ENCODE assay signal across 11 cellular contexts in the genomic region with DNA sequence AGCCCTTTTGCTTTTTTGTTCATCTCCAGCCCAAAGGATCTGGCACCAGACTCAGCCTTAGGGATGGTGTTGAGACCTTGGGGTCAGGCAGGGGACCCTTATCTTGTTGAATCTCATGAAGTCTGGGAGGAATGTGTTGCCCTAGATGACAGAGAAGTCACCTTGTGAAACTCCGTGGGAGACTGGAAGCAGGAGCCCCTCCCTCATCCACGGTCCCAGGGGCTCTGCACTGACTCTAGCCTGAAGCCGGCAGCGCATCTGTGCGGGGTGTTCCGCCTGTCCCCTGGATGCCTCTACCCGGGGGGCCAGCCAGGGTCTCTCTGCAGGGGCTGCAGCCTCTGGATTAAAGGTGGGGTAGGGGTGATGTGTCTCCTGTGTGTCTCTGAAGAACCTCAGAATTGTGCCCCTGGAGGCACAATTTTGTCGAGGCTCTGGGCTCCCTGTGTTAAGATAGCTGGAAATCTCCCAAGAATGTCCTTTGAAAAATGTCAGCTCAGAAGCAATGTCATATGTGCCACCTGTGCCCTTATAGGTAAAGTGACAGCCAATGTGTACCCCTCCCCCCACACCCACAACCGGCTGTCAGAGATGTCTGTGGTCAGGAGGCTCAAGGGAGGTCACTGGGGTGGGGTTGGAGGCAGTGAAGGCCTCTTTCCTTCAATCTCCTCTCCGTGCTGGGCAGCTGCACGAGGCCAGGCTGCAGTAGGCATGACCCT. TPM values are rescaled to one million over a fixed set of nuclear protein-coding genes. Genes with fewer than 3 reads are reported as not detected.
DNase-seq lines count a peak whose midpoint lies in the region; ATAC-seq and TF ChIP-seq lines count a peak whose summit lies in the region.
"Had no signal": no experiment of that assay in that cellular context is flagged by ENCODE, and none has a peak within 500 bp of the region (broad histone marks: within the 10 kb centered on the region; RNA-seq: fewer than 3 reads in every experiment).

No MANE protein-coding gene starts in this region.

- H3K27me3 Mint-ChIP-seq in H9 (ENCODE audit: low read depth), result no peaks in the 10 kb centered on the region

- no peaks in the 10 kb centered on the region for H3K27me3 ChIP-seq in H9 (ENCODE audit: insufficient read depth, low read length)
- H3K27me3 ChIP-seq in right cardiac atrium (ENCODE audit: control insufficient read depth, insufficient read depth), result no peaks in the 10 kb centered on the region

- no peak overlapping the region for H2BK5ac ChIP-seq in H9 (ENCODE audit: insufficient read length, low read length)

- no peak overlapping the region for H3K27ac ChIP-seq in H9 (ENCODE audit: insufficient read length, low read depth, low read length)
- peak overlapping the region; percentile 33 for H3K27ac ChIP-seq in right cardiac atrium (ENCODE audit: low read length)
- H3K27ac ChIP-seq in skin epidermis, result peak overlapping the region in 12 of 21 experiments; percentile 4 to 77 (median 52)
- H3K27ac ChIP-seq: VCaP had no signal

- H3K79me2 ChIP-seq in H9 (ENCODE audit: insufficient read depth, low read length), result no peaks in the 10 kb centered on the region

- H3K4me1 Mint-ChIP-seq in H9, result peaks cover 58% of the 10 kb centered on the region in 2 experiments

- H2BK20ac ChIP-seq in H9 (ENCODE audit: low read depth, low read length, poor library complexity, severe bottlenecking), result no peak overlapping the region

- H2AFZ ChIP-seq in H9 (ENCODE audit: low read length), result no peak overlapping the region

- peak overlapping the region; percentile 32; the same call in 1 of the 2 replicates for H3K14ac ChIP-seq in H9 (ENCODE audit: insufficient read depth, low read length)

- H3K27ac Mint-ChIP-seq in H9, result peak overlapping the region; percentile 83 to 97 (median 87); a peak in 6 of 7 replicates

- DNase-seq in H9 (no peak), SW480 (ENCODE audit: low spot score) (peak; percentile 51), right cardiac atrium (peak in 1 of 3 donors; percentile 52), GF-D8 (lab: John Stamatoyannopoulos, UW) (no peak), T-helper 9 cell (no peak)
- no peak for DNase-seq in activated CD4-positive, alpha-beta T cell treated with anti-CD3 and anti-CD28 coated beads, Interleukin-2, amount 50 U/mL, for 4 hours
- DNase-seq: activated gamma-delta T cell treated with Interleukin-2 at 50 U/mL for 16 hours; stimulated activated CD8-positive, alpha-beta memory T cell treated with anti-CD3 and anti-CD28 coated beads, Interleukin-4, amount 100 ng/mL, for 48 hours had no signal

- H2BK15ac ChIP-seq in H9 (ENCODE audit: low read depth, low read length), result no peak overlapping the region

- no peak overlapping the region for H2BK120ac ChIP-seq in H9 (ENCODE audit: low read depth, low read length, poor library complexity, severe bottlenecking)

- no peaks in the 10 kb centered on the region for H4K20me1 ChIP-seq in H9 (ENCODE audit: control insufficient read depth, insufficient read depth, insufficient read length)

- H4K8ac ChIP-seq in H9 (replicated peaks; ENCODE audit: insufficient read length, low read depth, low read length), result no peak overlapping the region

- peaks cover 9% of the 10 kb centered on the region for H3K4me1 ChIP-seq in H9 (ENCODE audit: insufficient read depth, low read length)
- peaks cover 8% of the 10 kb centered on the region for H3K4me1 ChIP-seq in right cardiac atrium (ENCODE audit: control insufficient read depth, insufficient read depth, low read length)

- no peaks in the 10 kb centered on the region for H3K9me3 Mint-ChIP-seq in H9

- H3K4me3 ChIP-seq in right cardiac atrium (ENCODE audit: low read length) (no peak overlapping the region), skin epidermis (no peak overlapping the region)

- H2AK5ac ChIP-seq in H9 (ENCODE audit: insufficient read length, low read length), result no peak overlapping the region

- no peak overlapping the region for H3K9ac ChIP-seq in H9 (ENCODE audit: extremely low read depth, insufficient read length, low read length)

- H3K4ac ChIP-seq in H9 (ENCODE audit: low read depth, low read length), result no peak overlapping the region

- H3K23me2 ChIP-seq in H9 (ENCODE audit: insufficient read length, low read depth, low read length, poor library complexity, severe bottlenecking), result peaks cover 4% of the 10 kb centered on the region

- H3K9me3 ChIP-seq in H9 (ENCODE audit: control insufficient read depth, low read depth, low read length) (no peaks in the 10 kb centered on the region), right cardiac atrium (ENCODE audit: control insufficient read depth, low read length) (no peaks in the 10 kb centered on the region)

- H3K36me3 Mint-ChIP-seq in H9 (ENCODE audit: insufficient read depth in 1 of 3, low read depth in 3 of 3), result no peaks in the 10 kb centered on the region; a peak in 1 of 7 replicates

- H2BK12ac ChIP-seq in H9 (ENCODE audit: insufficient read length, low read depth, low read length), result no peak overlapping the region

- H3K56ac ChIP-seq in H9 (ENCODE audit: insufficient read length, low read depth, low read length), result no peak overlapping the region

- no peak overlapping the region for H3K4me2 ChIP-seq in H9 (ENCODE audit: insufficient read depth, insufficient read length, low read length)

- no peak for TF ChIP-seq CTCF in H9 (conservative IDR thresholded peaks at IDR 0.05)

- ATAC-seq in right cardiac atrium, result no peak
- no peak for ATAC-seq in HG02571 (IDR thresholded peaks at IDR 0.05; ENCODE audit: unreplicated experiment)

- no peak overlapping the region for H3K18ac ChIP-seq in H9 (ENCODE audit: insufficient read length, low read depth, low read length)

- H3K4me3 Mint-ChIP-seq in H9, result peak overlapping the region; percentile 17 to 35; a peak in 4 of 5 replicates

- no peak overlapping the region for H4K5ac ChIP-seq in H9 (ENCODE audit: insufficient read length, low read depth, low read length)

- no CpG with 5 or more reads among the region's 11 CpGs for WGBS in H9 (ENCODE audit: extremely low coverage, insufficient read length, low lambda C conversion rate)
- WGBS in right cardiac atrium, result 52% methylated on average over 11 of the region's 11 CpGs

- H3T11ph ChIP-seq in H9 (ENCODE audit: low read length), result no peak overlapping the region

- no peak overlapping the region for H3K23ac ChIP-seq in H9 (ENCODE audit: insufficient read length, low read depth, low read length)

- no peak overlapping the region for H4K91ac ChIP-seq in H9 (ENCODE audit: insufficient read length, low read depth, low read length)

- intact Hi-C loops in right cardiac atrium (cut with DNase I), result no loop called here

- H3K79me1 ChIP-seq in H9 (ENCODE audit: insufficient read depth, low read depth, low read length, poor library complexity, severe bottlenecking), result no peaks in the 10 kb centered on the region

RNA-seq across cellular contexts. Expression of a gene that starts 32.1 kb away (rescaled TPM):
- 27.1 and 28.2 TPM in 2 replicates for total RNA-seq in H9 (2021)
- total RNA-seq in right cardiac atrium, result 10 to 100 TPM; 28.1 to 47.1 (median 38.4) TPM
- 31.9 TPM for polyA plus RNA-seq in right cardiac atrium
